Comparison of ENCODE assay signal across 1 cellular context in genomic region chrX:45138525-45138924, GRCh38.
TF ChIP-seq lines count a peak whose summit lies in the region.

No MANE protein-coding gene starts in this region.

TF ChIP-seq in SK-N-SH treated with all-trans-retinoic acid at 6 μM for 48 hours, 23 proteins besides CTCF, POLR2A, EP300 and RAD21 (continued from another document):
- TF ChIP-seq CREB5 (CRISPR knock-in tag; IDR thresholded peaks at IDR 0.05; ENCODE audit: low read depth) (no peak), TSHZ2 (CRISPR knock-in tag; IDR thresholded peaks at IDR 0.05) (no peak), ZFP30 (CRISPR knock-in tag; IDR thresholded peaks at IDR 0.05) (no peak), OSR1 (CRISPR knock-in tag; IDR thresholded peaks at IDR 0.05) (no peak)
